13 cellular contexts compared by ENCODE assay signal in genomic region chr11:11244470-11245080, GRCh38.
A peak's percentile ranks its signal among the peaks of the same experiment; 100 is the strongest.
DNase-seq lines count a peak whose midpoint lies in the region; ATAC-seq and TF ChIP-seq lines count a peak whose summit lies in the region.
"Had no signal": no experiment of that assay in that cellular context is flagged by ENCODE, and none has a peak within 500 bp of the region (broad histone marks: within the 10 kb centered on the region; RNA-seq: fewer than 3 reads in every experiment).

No MANE protein-coding gene starts in this region.

- peak overlapping the region; percentile 23 for H3K4me2 ChIP-seq in neural progenitor cell
- H3K4me2 ChIP-seq: KMS-11 had no signal

- H2AFZ ChIP-seq in neural progenitor cell (replicated peaks) = peak overlapping the region; percentile 55

- no peaks in the 10 kb centered on the region for H3K27me3 Mint-ChIP-seq in CD8-positive, alpha-beta memory T cell
- peaks cover 20% of the 10 kb centered on the region for H3K27me3 Mint-ChIP-seq in neural progenitor cell (ENCODE audit: insufficient read depth, low read depth)

- CTCF ChIA-PET in CD8-positive, alpha-beta memory T cell (lab: Charles Lee) = no interaction called here

- TF ChIP-seq CTCF in neural progenitor cell (IDR thresholded peaks at IDR 0.05) = no peak
- no peak for TF ChIP-seq CTCF in mucosa of descending colon (IDR thresholded peaks at IDR 0.05)

- H3K27ac Mint-ChIP-seq in CD8-positive, alpha-beta memory T cell = peak overlapping the region in 5 of 8 donors; percentile 69 to 93 (median 83)
- peak overlapping the region; percentile 97 for H3K27ac Mint-ChIP-seq in neural progenitor cell
- H3K27ac Mint-ChIP-seq: activated naive CD8-positive, alpha-beta T cell treated with anti-CD3 and anti-CD28 coated beads, Interleukin-2, amount 50 U/mL, for 24 hours; T-helper 2 cell treated with Interferon-gamma antibody and Interleukin-4, amounts not matched to agents 5 μg/mL and 100 μg/mL, for 36 hours had no signal

- H3K4me3 ChIP-seq in CD8-positive, alpha-beta memory T cell (ENCODE audit: low read length) = no peak overlapping the region
- H3K4me3 ChIP-seq in neural progenitor cell (no peak overlapping the region), mucosa of descending colon (no peak overlapping the region)
- H3K4me3 ChIP-seq: dorsolateral prefrontal cortex had no signal

- peaks cover 0 to 1% (median 0%) of the 10 kb centered on the region in 3 donors for H3K36me3 Mint-ChIP-seq in CD8-positive, alpha-beta memory T cell
- H3K36me3 Mint-ChIP-seq in neural progenitor cell = no peaks in the 10 kb centered on the region

- intact Hi-C loops in mucosa of descending colon (cut with DNase I, micrococcal nuclease) = no loop called here

- ATAC-seq in GM21786 (IDR thresholded peaks at IDR 0.05; ENCODE audit: unreplicated experiment) (peak; percentile 19), mucosa of descending colon (no peak), GM19397 (IDR thresholded peaks at IDR 0.05; ENCODE audit: unreplicated experiment) (no peak)
- ATAC-seq: activated naive CD8-positive, alpha-beta T cell treated with anti-CD3 and anti-CD28 coated beads, Interleukin-2, amount 50 U/mL, for 24 hours had no signal

- H3K36me3 ChIP-seq in CD8-positive, alpha-beta memory T cell (ENCODE audit: insufficient read depth, low read length) = no peaks in the 10 kb centered on the region
- no peaks in the 10 kb centered on the region for H3K36me3 ChIP-seq in neural progenitor cell
- no peaks in the 10 kb centered on the region for H3K36me3 ChIP-seq in mucosa of descending colon (ENCODE audit: low read depth)

- H3K27me3 ChIP-seq in CD8-positive, alpha-beta memory T cell (ENCODE audit: insufficient read depth, low read length, poor library complexity, severe bottlenecking) = no peaks in the 10 kb centered on the region
- H3K27me3 ChIP-seq in neural progenitor cell = no peaks in the 10 kb centered on the region

- no peak overlapping the region for H3K9ac ChIP-seq in neural progenitor cell
- H3K9ac ChIP-seq: KMS-11 had no signal

- POLR2A ChIA-PET in CD8-positive, alpha-beta memory T cell (lab: Charles Lee) = no interaction called here

- H3K9me3 Mint-ChIP-seq in CD8-positive, alpha-beta memory T cell = peaks cover 0 to 2% (median 0%) of the 10 kb centered on the region in 5 donors
- H3K9me3 Mint-ChIP-seq in neural progenitor cell = peaks cover 8% of the 10 kb centered on the region

- H3K79me2 ChIP-seq in neural progenitor cell (ENCODE audit: low read depth) = no peaks in the 10 kb centered on the region

- H3K4me3 Mint-ChIP-seq in CD8-positive, alpha-beta memory T cell = no peak overlapping the region
- no peak overlapping the region for H3K4me3 Mint-ChIP-seq in neural progenitor cell
- H3K4me3 Mint-ChIP-seq: activated naive CD8-positive, alpha-beta T cell treated with anti-CD3 and anti-CD28 coated beads, Interleukin-2, amount 50 U/mL, for 24 hours; T-helper 2 cell treated with Interferon-gamma antibody and Interleukin-4, amounts not matched to agents 5 μg/mL and 100 μg/mL, for 36 hours had no signal

- no peaks in the 10 kb centered on the region for H4K20me1 ChIP-seq in neural progenitor cell (ENCODE audit: low read depth)

- H3K27ac ChIP-seq in CD8-positive, alpha-beta memory T cell (ENCODE audit: low read depth, low read length) = no peak overlapping the region
- peak overlapping the region; percentile 44 for H3K27ac ChIP-seq in neural progenitor cell
- H3K27ac ChIP-seq: KMS-11 had no signal

- H3F3A ChIP-seq in neural progenitor cell (ENCODE audit: low read depth) = peaks cover 24% of the 10 kb centered on the region

- no peaks in the 10 kb centered on the region for H3K9me3 ChIP-seq in CD8-positive, alpha-beta memory T cell (ENCODE audit: low read length)
- no peaks in the 10 kb centered on the region for H3K9me3 ChIP-seq in neural progenitor cell (ENCODE audit: low read depth)
- no peaks in the 10 kb centered on the region for H3K9me3 ChIP-seq in mucosa of descending colon

- peaks cover 19 to 32% (median 29%) of the 10 kb centered on the region in 3 donors for H3K4me1 Mint-ChIP-seq in CD8-positive, alpha-beta memory T cell
- peaks cover 31% of the 10 kb centered on the region for H3K4me1 Mint-ChIP-seq in neural progenitor cell

- H3K4me1 ChIP-seq in CD8-positive, alpha-beta memory T cell (ENCODE audit: insufficient read depth, low read length) = peaks cover 13% of the 10 kb centered on the region
- peaks cover 15% of the 10 kb centered on the region for H3K4me1 ChIP-seq in neural progenitor cell
- peaks cover 3% of the 10 kb centered on the region for H3K4me1 ChIP-seq in mucosa of descending colon (ENCODE audit: low read depth)

- no peak for DNase-seq in CD8-positive, alpha-beta memory T cell
- DNase-seq in dermis blood vessel endothelial cell = peak; percentile 53
- DNase-seq in neural progenitor cell (ENCODE audit: low spot score) = no peak
- DNase-seq in NK-92 (lab: John Stamatoyannopoulos, UW; ENCODE audit: unreplicated experiment) = no peak
- DNase-seq in mucosa of descending colon = no peak
- no peak for DNase-seq in NOMO-1 treated with DMSO at 0.1 percent for 48 hours (lab: John Stamatoyannopoulos, UW; ENCODE audit: unreplicated experiment)
- DNase-seq: dorsolateral prefrontal cortex, GOT3 had no signal
